22 cellular contexts compared by ENCODE assay signal in genomic region chrX:42189601-42190000, GRCh38.
"Had no signal": no experiment of that assay in that cellular context is flagged by ENCODE, and none has a peak within 500 bp of the region (broad histone marks: within the 10 kb centered on the region; RNA-seq: fewer than 3 reads in every experiment).

No MANE protein-coding gene starts in this region.

- H3K4me1 ChIP-seq: SJSA1 had no signal

- ATAC-seq: HepG2 had no signal

- H3K4me3 ChIP-seq: MG63, SJSA1, SK-N-MC had no signal

- H3K9me3 ChIP-seq: MG63, SJSA1 had no signal

- H3K27me3 ChIP-seq: MG63, SJSA1 had no signal

- DNase-seq: IMR-90, Karpas-422, KG1, MG63, NCI-H1092, NCI-H1105 treated with DMSO at 0.1 percent for 48 hours, NCI-H1417 treated with DMSO at 0.1 percent for 48 hours, NCI-H146, NCI-H1694 treated with DMSO at 0.1 percent for 48 hours, NCI-H1930, NCI-H2081, NCI-H2107, NCI-H2227 treated with DMSO at 0.1 percent for 48 hours, NCI-H524, NCI-H526 treated with DMSO at 0.1 percent for 48 hours, NCI-H748 treated with DMSO at 0.1 percent for 48 hours, Right ventricle myocardium superior, RPMI8226, SIG-M5 had no signal

- H3K36me3 ChIP-seq: MG63, SJSA1 had no signal

- H3K27ac ChIP-seq: SJSA1, SK-N-MC had no signal
